13 cellular contexts compared by ENCODE assay signal in genomic region chr11:48036466-48036865, GRCh38. TPM values are rescaled to one million over a fixed set of nuclear protein-coding genes. Genes with fewer than 3 reads are reported as not detected.
DNase-seq lines count a peak whose midpoint lies in the region; TF ChIP-seq lines count a peak whose summit lies in the region.
"Had no signal": no experiment of that assay in that cellular context is flagged by ENCODE, and none has a peak within 500 bp of the region (broad histone marks: within the 10 kb centered on the region; RNA-seq: fewer than 3 reads in every experiment).

No MANE protein-coding gene starts in this region.

- intact Hi-C loops in activated CD4-positive, alpha-beta T cell treated with anti-CD3 and anti-CD28 coated beads, Interleukin-2, amount 10 ng/mL, durations not matched to agents 24 days and 14 days (cut with micrococcal nuclease): loop anchor here (2.0 kb wide), 1 partner anchor 16 kb away; no protein-coding TSS in a partner anchor
- intact Hi-C loops in uterus (cut with DNase I; ENCODE audit: low total_unique reads): no loop called here

- in situ Hi-C loops in astrocyte of the cerebellum (cut with HindIII; ENCODE audit: low sequenced_read_pairs): no loop called here

- TF ChIP-seq POLR2A in uterus (IDR thresholded peaks at IDR 0.05): no peak

- H3K27ac ChIP-seq in substantia nigra (ENCODE audit: low read depth, low read length, poor library complexity, severe bottlenecking) (peak overlapping the region; percentile 92), uterus (no peak overlapping the region)
- H3K27ac ChIP-seq: WERI-Rb-1 had no signal

- peak overlapping the region; percentile 69 for H3K27ac Mint-ChIP-seq in activated CD4-positive, alpha-beta T cell treated with anti-CD3 and anti-CD28 coated beads, Interleukin-2, amount 10 ng/mL, durations not matched to agents 24 days and 14 days
- H3K27ac Mint-ChIP-seq in mesothelial cell of epicardium: peak overlapping the region; percentile 89

- no peak for DNase-seq in activated CD4-positive, alpha-beta T cell treated with anti-CD3 and anti-CD28 coated beads, Interleukin-2, amount 10 ng/mL, durations not matched to agents 24 days and 14 days
- DNase-seq in activated CD4-positive, alpha-beta T cell treated with anti-CD3 and anti-CD28 coated beads, Interleukin-2, amount 50 U/mL, for 1 hour: no peak
- peak; percentile 37 for DNase-seq in astrocyte of the cerebellum (ENCODE audit: low read depth)
- DNase-seq in mesothelial cell of epicardium (ENCODE audit: low spot score in 2 of 2, unreplicated experiment in 2 of 2): no peak
- DNase-seq in substantia nigra (lab: John Stamatoyannopoulos, UW): no peak
- no peak for DNase-seq in uterus
- no peak for DNase-seq in KG1 (lab: John Stamatoyannopoulos, UW)
- DNase-seq in foreskin melanocyte: no peak
- DNase-seq: activated naive CD4-positive, alpha-beta T cell treated with anti-CD3 and anti-CD28 coated beads for 36 hours; left lung; right cardiac atrium; stimulated activated CD4-positive, alpha-beta T cell treated with anti-CD3 and anti-CD28 coated beads, Interleukin-2, amount 100 ng/mL, for 48 hours had no signal

- peaks cover 68% of the 10 kb centered on the region for H3K4me1 Mint-ChIP-seq in activated CD4-positive, alpha-beta T cell treated with anti-CD3 and anti-CD28 coated beads, Interleukin-2, amount 10 ng/mL, durations not matched to agents 24 days and 14 days
- peaks cover 20% of the 10 kb centered on the region for H3K4me1 Mint-ChIP-seq in mesothelial cell of epicardium

- no peaks in the 10 kb centered on the region for H3K36me3 ChIP-seq in uterus
- H3K36me3 ChIP-seq: left lung, WERI-Rb-1 had no signal

- no peaks in the 10 kb centered on the region for H3K27me3 Mint-ChIP-seq in activated CD4-positive, alpha-beta T cell treated with anti-CD3 and anti-CD28 coated beads, Interleukin-2, amount 10 ng/mL, durations not matched to agents 24 days and 14 days
- no peaks in the 10 kb centered on the region for H3K27me3 Mint-ChIP-seq in mesothelial cell of epicardium (ENCODE audit: low read depth)

- no peaks in the 10 kb centered on the region for H3K4me1 ChIP-seq in uterus

- no peaks in the 10 kb centered on the region for H3K9me3 ChIP-seq in uterus
- H3K9me3 ChIP-seq: left lung had no signal

- TF ChIP-seq CTCF in astrocyte of the cerebellum (IDR thresholded peaks at IDR 0.05; ENCODE audit: low read depth, low read length, missing control alignments): no peak
- no peak for TF ChIP-seq CTCF in mesothelial cell of epicardium (IDR thresholded peaks at IDR 0.05; ENCODE audit: unreplicated experiment)
- no peak for TF ChIP-seq CTCF in uterus (IDR thresholded peaks at IDR 0.05)

- no peaks in the 10 kb centered on the region for H3K27me3 ChIP-seq in uterus
- H3K27me3 ChIP-seq: left lung had no signal

- H3K4me3 Mint-ChIP-seq in activated CD4-positive, alpha-beta T cell treated with anti-CD3 and anti-CD28 coated beads, Interleukin-2, amount 10 ng/mL, durations not matched to agents 24 days and 14 days: peak overlapping the region; percentile 24
- H3K4me3 Mint-ChIP-seq in mesothelial cell of epicardium: no peak overlapping the region
- H3K4me3 Mint-ChIP-seq: activated naive CD4-positive, alpha-beta T cell treated with anti-CD3 and anti-CD28 coated beads for 36 hours had no signal

- no peaks in the 10 kb centered on the region for H3K9me3 Mint-ChIP-seq in activated CD4-positive, alpha-beta T cell treated with anti-CD3 and anti-CD28 coated beads, Interleukin-2, amount 10 ng/mL, durations not matched to agents 24 days and 14 days
- no peaks in the 10 kb centered on the region for H3K9me3 Mint-ChIP-seq in mesothelial cell of epicardium
- H3K9me3 Mint-ChIP-seq: activated naive CD4-positive, alpha-beta T cell treated with anti-CD3 and anti-CD28 coated beads for 36 hours had no signal

- H3K36me3 Mint-ChIP-seq in activated CD4-positive, alpha-beta T cell treated with anti-CD3 and anti-CD28 coated beads, Interleukin-2, amount 10 ng/mL, durations not matched to agents 24 days and 14 days (ENCODE audit: low read depth): peaks cover 49% of the 10 kb centered on the region
- H3K36me3 Mint-ChIP-seq in mesothelial cell of epicardium: no peaks in the 10 kb centered on the region

- H3K4me3 ChIP-seq in astrocyte of the cerebellum (ENCODE audit: low read depth, low read length) (no peak overlapping the region), uterus (no peak overlapping the region)
- H3K4me3 ChIP-seq: left lung had no signal

RNA-seq across cellular contexts. Expression of gene PTPRJ, which starts 56.1 kb away (rescaled TPM):
- total RNA-seq in activated CD4-positive, alpha-beta T cell treated with anti-CD3 and anti-CD28 coated beads, Interleukin-2, amount 10 ng/mL, durations not matched to agents 24 days and 14 days: 51.3 and 52.2 TPM in 2 replicates
- 26.2 to 31.0 TPM (median 26.5 TPM) in 3 replicates for total RNA-seq in mesothelial cell of epicardium
- 10 to 100 TPM in 1 of 4 donors, 1 to 10 TPM in 3; 2.1 to 22.1 (median 7.1) TPM for total RNA-seq in uterus
